In genomic region chrX:19343462-19344206, GRCh38 we compare ENCODE assay signal across 8 cellular contexts. TPM values are rescaled to one million over a fixed set of nuclear protein-coding genes. Genes with fewer than 3 reads are reported as not detected.
DNase-seq lines count a peak whose midpoint lies in the region; ATAC-seq, FAIRE-seq and TF ChIP-seq lines count a peak whose summit lies in the region.

Gene PDHA1, plus strand, starts transcription at chrX:19343927. Its CDS starts 111 bp downstream, at chrX:19344038.

- 3% methylated on average over 20 of the region's 64 CpGs; no CpG with 5 or more reads in 1 of the 2 experiments for WGBS in H1 (ENCODE audit: extremely low coverage in 1 of 2, insufficient coverage in 1 of 2, insufficient read length in 1 of 2, insufficient replicate concordance in 2 of 2, low coverage in 1 of 2, low lambda C conversion rate in 2 of 2, missing lambda C conversion rate in 1 of 2), 2 experiments
- no CpG with 5 or more reads among the region's 64 CpGs for WGBS in mesendoderm (ENCODE audit: extremely low coverage, insufficient coverage, low lambda C conversion rate)

- peak within 1 kb of the TSS; percentile 84 for H3K27ac Mint-ChIP-seq in activated CD8-positive, alpha-beta memory T cell treated with anti-CD3 and anti-CD28 coated beads, Interleukin-2, amount 10 ng/mL, durations not matched to agents 7 days and 5 days

- H3K79me1 ChIP-seq in H1 (ENCODE audit: low read depth, low read length), result no peaks in the 10 kb centered on the region; the same call in 1 of the 2 replicates
- no peaks in the 10 kb centered on the region for H3K79me1 ChIP-seq in mesendoderm (ENCODE audit: low read length)

- H3K27ac ChIP-seq in H1 (ENCODE audit: low read depth, low read length) (no peak within 1 kb of the TSS), mesendoderm (ENCODE audit: low read depth, low read length) (peak within 1 kb of the TSS; percentile 62)

- H2AFZ ChIP-seq in H1 (ENCODE audit: low read length), result peak within 1 kb of the TSS; percentile 41; the same call in 1 of the 2 replicates

- H3K23me2 ChIP-seq in H1 (ENCODE audit: low read depth, low read length), result peaks cover 2% of the 10 kb centered on the region; the same call in 1 of the 2 replicates

- peak within 1 kb of the TSS; percentile 72 to 86 for H3K4me2 ChIP-seq in H1 (ENCODE audit: insufficient read depth in 1 of 2, low read depth in 2 of 2, low read length in 2 of 2)
- peak within 1 kb of the TSS; percentile 48 for H3K4me2 ChIP-seq in mesendoderm (ENCODE audit: low read length)

- H2BK5ac ChIP-seq in H1 (ENCODE audit: low read depth, low read length) (no peak within 1 kb of the TSS), mesendoderm (ENCODE audit: low read length) (no peak within 1 kb of the TSS)

- H3K23ac ChIP-seq in H1 (ENCODE audit: insufficient read length), result no peak within 1 kb of the TSS
- no peak within 1 kb of the TSS for H3K23ac ChIP-seq in mesendoderm (ENCODE audit: low read length)

- TF ChIP-seq RAD21 in H1 (IDR thresholded peaks at IDR 0.05 in 1 of 2, conservative IDR thresholded peaks at IDR 0.05 in 1 of 2; ENCODE audit: low read depth in 2 of 2, low read length in 2 of 2), result no peak

- H2BK15ac ChIP-seq in H1 (ENCODE audit: low read length) (no peak within 1 kb of the TSS), mesendoderm (replicated peaks; ENCODE audit: low read depth) (no peak within 1 kb of the TSS)

- H3K4me1 ChIP-seq in NT2/D1 (ENCODE audit: insufficient read depth, insufficient read length) (peaks cover 2% of the 10 kb centered on the region), H1 (replicated peaks in 1 of 4; ENCODE audit: control insufficient read depth in 3 of 4, insufficient read depth in 4 of 4, low read length in 3 of 4) (peaks cover 0 to 3% (median 0%) of the 10 kb centered on the region in 4 experiments; a peak in 2 of 7 replicates), mesendoderm (ENCODE audit: control insufficient read depth, low read depth, low read length) (no peaks in the 10 kb centered on the region)

- H3K36me3 ChIP-seq in NT2/D1 (ENCODE audit: insufficient read depth, insufficient read length, low read length) (peaks cover 12% of the 10 kb centered on the region), H1 (ENCODE audit: control insufficient read depth in 2 of 4, insufficient read depth in 4 of 4, low read length in 3 of 4) (no peaks in the 10 kb centered on the region), mesendoderm (ENCODE audit: control insufficient read depth, insufficient read depth, low read length) (no peaks in the 10 kb centered on the region)

- peaks cover 21% of the 10 kb centered on the region for H3K4me1 Mint-ChIP-seq in activated CD8-positive, alpha-beta memory T cell treated with anti-CD3 and anti-CD28 coated beads, Interleukin-2, amount 10 ng/mL, durations not matched to agents 7 days and 5 days

- H3K14ac ChIP-seq in H1 (ENCODE audit: insufficient read length), result no peak within 1 kb of the TSS

- H3K9me3 Mint-ChIP-seq in activated CD8-positive, alpha-beta memory T cell treated with anti-CD3 and anti-CD28 coated beads, Interleukin-2, amount 10 ng/mL, durations not matched to agents 7 days and 5 days (ENCODE audit: low read depth), result no peaks in the 10 kb centered on the region

- H3K4me3 ChIP-seq in NT2/D1 (ENCODE audit: insufficient read length, low read depth), result peak within 1 kb of the TSS; percentile 90
- peak within 1 kb of the TSS; percentile 71 to 83 (median 78) for H3K4me3 ChIP-seq in H1 (ENCODE audit: extremely low read depth in 1 of 4, insufficient read depth in 2 of 4, low read depth in 3 of 4, low read length in 4 of 4)
- H3K4me3 ChIP-seq in mesendoderm (ENCODE audit: low read length), result peak within 1 kb of the TSS; percentile 79

- no peak within 1 kb of the TSS for H2BK12ac ChIP-seq in H1 (ENCODE audit: low read depth, low read length)

- POLR2A ChIA-PET in H1 (lab: Charles Lee; ENCODE audit: partially characterized antibody), result no interaction called here

- H2BK120ac ChIP-seq in H1 (replicated peaks; ENCODE audit: low read depth, low read length) (no peak within 1 kb of the TSS), mesendoderm (ENCODE audit: low read depth, low read length) (no peak within 1 kb of the TSS)

- no peak for FAIRE-seq in H1 (lab: Jason Lieb, UNC)

- no peaks in the 10 kb centered on the region for H3K36me3 Mint-ChIP-seq in activated CD8-positive, alpha-beta memory T cell treated with anti-CD3 and anti-CD28 coated beads, Interleukin-2, amount 10 ng/mL, durations not matched to agents 7 days and 5 days

- H3K4ac ChIP-seq in H1 (replicated peaks; ENCODE audit: insufficient read length, low read depth, low read length), result no peak within 1 kb of the TSS
- peak within 1 kb of the TSS; percentile 36 for H3K4ac ChIP-seq in mesendoderm (ENCODE audit: low read depth, low read length)

- CTCF ChIA-PET in activated CD8-positive, alpha-beta memory T cell treated with anti-CD3 and anti-CD28 coated beads, Interleukin-2, amount 10 ng/mL, durations not matched to agents 7 days and 5 days (lab: Charles Lee), result interaction anchor here (1.7 kb wide), 1 partner anchor 9 kb away, joined by 6 read pairs; no protein-coding TSS in a partner anchor
- CTCF ChIA-PET in H1 (lab: Charles Lee; ENCODE audit: partially characterized antibody), result no interaction called here

- DNase-seq in COR-L47 (lab: John Stamatoyannopoulos, UW), result peak; percentile 92
- DNase-seq in HUDEP-2 (lab: John Stamatoyannopoulos, UW; ENCODE audit: unreplicated experiment in 76 of 76), result peak in 75 of 76 experiments; percentile 0 to 91 (median 82)
- DNase-seq in NT2/D1 (ENCODE audit: low read depth, low spot score), result peak; percentile 83
- DNase-seq in activated CD8-positive, alpha-beta memory T cell treated with anti-CD3 and anti-CD28 coated beads, Interleukin-2, amount 10 ng/mL, durations not matched to agents 7 days and 5 days, result peak; percentile 95
- DNase-seq in H1 (ENCODE audit: low read depth in 1 of 2, low spot score in 2 of 2), result peak; percentile 47 to 84
- peak; percentile 93 for DNase-seq in mesendoderm
- DNase-seq in stimulated activated CD8-positive, alpha-beta memory T cell treated with anti-CD3 and anti-CD28 coated beads, Interleukin-15, amount 100 ng/mL, for 1 hour (ENCODE audit: low read depth), result peak; percentile 80

- peak in 1 of 2 experiments; percentile 36; a peak in 1 of 3 replicates for TF ChIP-seq POLR2A in H1 (IDR thresholded peaks at IDR 0.05; ENCODE audit: control extremely low read depth in 1 of 2, low read depth in 2 of 2, low read length in 2 of 2)

- H4K5ac ChIP-seq in H1 (ENCODE audit: insufficient read length, low read depth, low read length) (peak within 1 kb of the TSS; percentile 79), mesendoderm (ENCODE audit: low read length) (no peak within 1 kb of the TSS)

- H2BK20ac ChIP-seq in H1 (ENCODE audit: low read length), result no peak within 1 kb of the TSS

- H3K18ac ChIP-seq in H1 (ENCODE audit: extremely low read depth, low read length) (no peak within 1 kb of the TSS), mesendoderm (ENCODE audit: low read length) (no peak within 1 kb of the TSS)

- no peak within 1 kb of the TSS for H4K91ac ChIP-seq in H1 (replicated peaks; ENCODE audit: insufficient read length, low read length)

- H3K9me3 ChIP-seq in NT2/D1 (ENCODE audit: insufficient read depth, low read length), result no peaks in the 10 kb centered on the region
- no peaks in the 10 kb centered on the region for H3K9me3 ChIP-seq in H1 (ENCODE audit: insufficient read depth in 2 of 2, low read depth in 1 of 2, low read length in 1 of 2)

- no peaks in the 10 kb centered on the region for H3K27me3 Mint-ChIP-seq in activated CD8-positive, alpha-beta memory T cell treated with anti-CD3 and anti-CD28 coated beads, Interleukin-2, amount 10 ng/mL, durations not matched to agents 7 days and 5 days

- H3K27me3 ChIP-seq in NT2/D1 (ENCODE audit: insufficient read depth, insufficient read length) (no peaks in the 10 kb centered on the region), H1 (replicated peaks in 1 of 4; ENCODE audit: control insufficient read depth in 3 of 4, extremely low read depth in 1 of 4, insufficient read depth in 3 of 4, low read length in 3 of 4) (no peaks in the 10 kb centered on the region), mesendoderm (ENCODE audit: insufficient read depth, low read length, poor library complexity) (no peaks in the 10 kb centered on the region)

- no peak within 1 kb of the TSS for H3K56ac ChIP-seq in H1 (replicated peaks; ENCODE audit: insufficient read length, low read depth, low read length)
- H3K56ac ChIP-seq in mesendoderm (ENCODE audit: low read length), result peak within 1 kb of the TSS; percentile 85

- H3K9ac ChIP-seq in NT2/D1 (ENCODE audit: insufficient read length, low read depth) (peak within 1 kb of the TSS; percentile 94), H1 (replicated peaks in 1 of 4; ENCODE audit: extremely low read depth in 1 of 4, low read depth in 3 of 4, low read length in 3 of 4) (peak within 1 kb of the TSS in 3 of 4 experiments; percentile 42 to 63 (median 57); a peak in 6 of 7 replicates), mesendoderm (ENCODE audit: low read length) (peak within 1 kb of the TSS; percentile 81)

- H4K20me1 ChIP-seq in H1 (replicated peaks in 1 of 2; ENCODE audit: control insufficient read depth in 1 of 2, insufficient read depth in 2 of 2, low read length in 2 of 2), result no peaks in the 10 kb centered on the region

- peak; percentile 99 for ATAC-seq in GM21381 (IDR thresholded peaks at IDR 0.05; ENCODE audit: unreplicated experiment)
- ATAC-seq in activated CD8-positive, alpha-beta memory T cell treated with anti-CD3 and anti-CD28 coated beads, Interleukin-2, amount 10 ng/mL, durations not matched to agents 7 days and 5 days, result peak; percentile 98

- H3K79me2 ChIP-seq in H1 (ENCODE audit: control insufficient read depth in 1 of 2, insufficient read depth in 2 of 2, low read length in 2 of 2) (peaks cover 4 to 38% of the 10 kb centered on the region in 2 experiments; a peak in 3 of 4 replicates), mesendoderm (ENCODE audit: control insufficient read depth, insufficient read depth, low read length) (peaks cover 18% of the 10 kb centered on the region)

- TF ChIP-seq EP300 in H1 (IDR thresholded peaks at IDR 0.05; ENCODE audit: borderline replicate concordance in 1 of 2, low read depth in 2 of 2, low read length in 2 of 2), result no peak

- no peak for TF ChIP-seq CTCF in H1 (IDR thresholded peaks at IDR 0.05; ENCODE audit: control extremely low read depth in 1 of 3, insufficient read depth in 1 of 3, low read depth in 1 of 3, low read length in 3 of 3)

- H2AK5ac ChIP-seq in H1 (ENCODE audit: low read depth, low read length), result no peak within 1 kb of the TSS
- no peak within 1 kb of the TSS for H2AK5ac ChIP-seq in mesendoderm (ENCODE audit: low read length)

- H3K4me3 Mint-ChIP-seq in activated CD8-positive, alpha-beta memory T cell treated with anti-CD3 and anti-CD28 coated beads, Interleukin-2, amount 10 ng/mL, durations not matched to agents 7 days and 5 days, result peak within 1 kb of the TSS; percentile 81

- peak within 1 kb of the TSS; percentile 51; the same call in 1 of the 2 replicates for H4K8ac ChIP-seq in H1 (ENCODE audit: extremely low read depth, insufficient read depth, low read length)
- H4K8ac ChIP-seq in mesendoderm (ENCODE audit: low read depth, low read length), result no peak within 1 kb of the TSS

RNA-seq across cellular contexts. Expression of gene PDHA1, which starts in this region (rescaled TPM):
- total RNA-seq in activated CD8-positive, alpha-beta memory T cell treated with anti-CD3 and anti-CD28 coated beads, Interleukin-2, amount 10 ng/mL, durations not matched to agents 7 days and 5 days, result 100 to 1,000 TPM; 162 to 180 TPM
- total RNA-seq in H1 (2021; fragmentation: NEBNext Ultra II Directional; extraction: Animal tissue kit (Norgen Biotek cat#: 25700)), result 206 and 225 TPM in 2 replicates
- 71.8 and 128 TPM in 2 replicates for polyA plus RNA-seq in H1 (2011; rRNA removed)
- polyA plus RNA-seq in H1 (2011; cell fraction: cytosol; rRNA removed), result 189 TPM
- polyA plus RNA-seq in H1 (2011; cell fraction: nucleus; rRNA removed), result 111 TPM
- polyA plus RNA-seq in H1 (2012, experiment 1 of 2), result 192 to 226 TPM (median 212 TPM) in 4 replicates
- polyA plus RNA-seq in H1 (2012, experiment 2 of 2), result 37.3 TPM
- 65.5 TPM for polyA plus RNA-seq in H1 (2013, experiment 1 of 2)
- 56.5 TPM for polyA plus RNA-seq in H1 (2013, experiment 2 of 2)
- polyA minus RNA-seq in H1 (2011; rRNA and poly(A)+ RNA removed), result 99.0 and 100 TPM in 2 replicates
- 72.7 TPM for polyA minus RNA-seq in H1 (2011; cell fraction: cytosol; rRNA and poly(A)+ RNA removed)
- polyA minus RNA-seq in H1 (2011; cell fraction: nucleus; rRNA and poly(A)+ RNA removed), result 30.6 TPM
- polyA plus RNA-seq in mesendoderm (2013, experiment 1 of 2), result 73.2 TPM
- polyA plus RNA-seq in mesendoderm (2013, experiment 2 of 2), result 83.2 TPM
